29 cellular contexts compared by ENCODE assay signal in genomic region chr2:39304200-39304599, GRCh38.
DNase-seq lines count a peak whose midpoint lies in the region; ATAC-seq and TF ChIP-seq lines count a peak whose summit lies in the region.
"Had no signal": no experiment of that assay in that cellular context is flagged by ENCODE, and none has a peak within 500 bp of the region (broad histone marks: within the 10 kb centered on the region; RNA-seq: fewer than 3 reads in every experiment).

No MANE protein-coding gene starts in this region.

- ATAC-seq in foreskin keratinocyte = no peak
- ATAC-seq in HG02678 (IDR thresholded peaks at IDR 0.05; ENCODE audit: unreplicated experiment) = no peak
- ATAC-seq in GM19023 (IDR thresholded peaks at IDR 0.05; ENCODE audit: unreplicated experiment) = no peak
- ATAC-seq: activated T-cell treated with anti-CD3 and anti-CD28 coated beads, Interleukin-2, amount 50 U/mL, for 4 hours; esophagus mucosa; left ventricle myocardium superior; natural killer cell treated with Interleukin-12 subunit alpha and Interleukin-12 subunit beta and Interleukin-15 and Interleukin-18, amount 100 ng/mL, for 72 hours; Panc1; sciatic nerve; stimulated activated effector memory CD8-positive, alpha-beta T cell treated with anti-CD3 and anti-CD28 coated beads, Interleukin-12 subunit alpha, Interleukin-12 subunit beta, amount 100 ng/mL, for 72 hours; WTC11 had no signal

- no peaks in the 10 kb centered on the region for H4K20me1 ChIP-seq in osteoblast (ENCODE audit: insufficient read depth, low read length)

- H3K36me3 ChIP-seq in SJCRH30 (peaks cover 7% of the 10 kb centered on the region; the same call in 1 of the 2 replicates), osteoblast (ENCODE audit: insufficient read depth, low read length) (peaks cover 7% of the 10 kb centered on the region)

- TF ChIP-seq CTCF in osteoblast (IDR thresholded peaks at IDR 0.05; ENCODE audit: extremely low read depth, low read depth, low read length) = no peak
- no peak for TF ChIP-seq CTCF in foreskin keratinocyte (conservative IDR thresholded peaks at IDR 0.05)

- H3K27me3 ChIP-seq in SJCRH30 (no peaks in the 10 kb centered on the region), osteoblast (ENCODE audit: insufficient read depth, low read length) (no peaks in the 10 kb centered on the region), foreskin keratinocyte (no peaks in the 10 kb centered on the region)

- H3K79me2 ChIP-seq in osteoblast (ENCODE audit: insufficient read depth, low read length) = no peaks in the 10 kb centered on the region
- H3K79me2 ChIP-seq: parathyroid adenoma had no signal

- H3K4me3 ChIP-seq in SJCRH30 = no peak overlapping the region
- no peak overlapping the region for H3K4me3 ChIP-seq in osteoblast (ENCODE audit: insufficient read depth, low read length)

- no peak overlapping the region for H2AFZ ChIP-seq in osteoblast (ENCODE audit: low read length)
- H2AFZ ChIP-seq: parathyroid adenoma had no signal

- H3K27ac ChIP-seq in SJCRH30 = no peak overlapping the region
- peak overlapping the region; percentile 61 for H3K27ac ChIP-seq in osteoblast (ENCODE audit: low read depth, low read length)
- no peak overlapping the region for H3K27ac ChIP-seq in foreskin keratinocyte
- H3K27ac ChIP-seq: parathyroid adenoma had no signal

- DNase-seq in GM03348 (ENCODE audit: low spot score) = peak; percentile 61
- DNase-seq in SJCRH30 = peak; percentile 32 to 37
- peak; percentile 18 for DNase-seq in dedifferentiated amniotic fluid mesenchymal stem cell (ENCODE audit: extremely low spot score)
- peak; percentile 43 for DNase-seq in osteoblast (ENCODE audit: insufficient read length, low spot score, missing footprints)
- DNase-seq in foreskin keratinocyte = no peak
- DNase-seq: activated CD4-positive, alpha-beta T cell treated with anti-CD3 and anti-CD28 coated beads, Interleukin-2, amount 10 ng/mL, durations not matched to agents 7 days and 5 days; activated gamma-delta T cell treated with Interleukin-2 at 50 U/mL for 16 hours; activated T-cell treated with anti-CD3 and anti-CD28 coated beads, Interleukin-2, amount 50 U/mL, for 4 hours; CD4-positive, CD25-positive, alpha-beta regulatory T cell; cortex of kidney; DND-41; endodermal cell; IMR-90; left ventricle myocardium superior; NCI-H1092 treated with DMSO at 0.1 percent for 48 hours; NCI-H1930; NCI-H526 treated with DMSO at 0.1 percent for 48 hours; SHP77 treated with DMSO at 0.1 percent for 48 hours; stimulated activated CD4-positive, alpha-beta T cell treated with anti-CD3 and anti-CD28 coated beads, Interleukin-4, amount 100 ng/mL, for 24 hours; substantia nigra had no signal

- H3K4me1 ChIP-seq in SJCRH30 (0 out of 2 replicates have a peak, but pooled peaks cover 3% of the 10 kb centered on the region), osteoblast (ENCODE audit: insufficient read depth, low read length) (peaks cover 19% of the 10 kb centered on the region), foreskin keratinocyte (no peaks in the 10 kb centered on the region)
- H3K4me1 ChIP-seq: parathyroid adenoma had no signal

- H3K9me3 ChIP-seq in SJCRH30 (replicated peaks) (no peaks in the 10 kb centered on the region), osteoblast (ENCODE audit: low read depth, low read length) (no peaks in the 10 kb centered on the region)

- peak overlapping the region; percentile 39 for H3K4me2 ChIP-seq in osteoblast (ENCODE audit: insufficient read depth, low read length)

Comparison
In these comparisons a context has a peak if more than half of its experiments do, and no peak if none do; other contexts are left out.
1. DNase-seq: peak in GM03348 (single experiment), SJCRH30 (2 of 2), dedifferentiated amniotic fluid mesenchymal stem cell (single experiment) and osteoblast (single experiment); none in foreskin keratinocyte (0 of 2).